ENCODE assay signal across 29 cellular contexts in genomic region chr11:8702598-8702915, GRCh38.
"Had no signal": no experiment of that assay in that cellular context is flagged by ENCODE, and none has a peak within 500 bp of the region (broad histone marks: within the 10 kb centered on the region; RNA-seq: fewer than 3 reads in every experiment).

No MANE protein-coding gene starts in this region.

- ATAC-seq: left lobe of liver; lower lobe of right lung; mucosa of descending colon; right lobe of liver; stimulated activated memory B cell treated with anti-CD40 and anti-IgM and Interleukin-4, amounts not matched to agents 10 μg/mL and 1 μg/mL and 100 μg/mL, for 72 hours; stimulated activated naive CD8-positive, alpha-beta T cell treated with anti-CD3 and anti-CD28 coated beads, Interleukin-15, amount 100 ng/mL, for 72 hours; upper lobe of right lung had no signal

- H3K4me1 ChIP-seq: right lobe of liver, upper lobe of right lung had no signal

- DNase-seq: activated CD4-positive, alpha-beta T cell treated with anti-CD3 and anti-CD28 coated beads for 48 hours; activated CD4-positive, alpha-beta T cell treated with anti-CD3 and anti-CD28 coated beads, Interleukin-2, amount 50 U/mL, for 48 hours; activated CD8-positive, alpha-beta memory T cell treated with anti-CD3 and anti-CD28 coated beads for 24 hours; activated effector memory CD4-positive, alpha-beta T cell treated with anti-CD3 and anti-CD28 coated beads, Interleukin-2, amount 50 U/mL, for 16 hours; activated naive CD4-positive, alpha-beta T cell treated with anti-CD3 and anti-CD28 coated beads for 36 hours; activated naive CD8-positive, alpha-beta T cell treated with anti-CD3 and anti-CD28 coated beads for 36 hours; central memory CD4-positive, alpha-beta T cell; dermis blood vessel endothelial cell; effector CD4-positive, alpha-beta T cell; head of caudate nucleus; hippocampal formation; immature natural killer cell; kidney glomerular epithelial cell; lower lobe of right lung; mesenchymal stem cell; mucosa of descending colon; right lobe of liver; stimulated activated CD4-positive, alpha-beta T cell treated with anti-CD3 and anti-CD28 coated beads, Interleukin-4, amount 100 ng/mL, for 4 hours; stimulated activated CD8-positive, alpha-beta memory T cell treated with anti-CD3 and anti-CD28 coated beads, Interleukin-4, amount 100 ng/mL, for 48 hours; stimulated activated naive CD8-positive, alpha-beta T cell treated with anti-CD3 and anti-CD28 coated beads, Interleukin-15, amount 100 ng/mL, for 72 hours; tibial artery; upper lobe of right lung had no signal

- H3K27me3 ChIP-seq: neutrophil, right lobe of liver, suprapubic skin, tibial artery, upper lobe of right lung had no signal

- H3K4me1 Mint-ChIP-seq: activated naive CD8-positive, alpha-beta T cell treated with anti-CD3 and anti-CD28 coated beads for 36 hours; immature natural killer cell; stimulated activated naive CD8-positive, alpha-beta T cell treated with anti-CD3 and anti-CD28 coated beads, Interleukin-15, amount 100 ng/mL, for 72 hours had no signal

- H3K27me3 Mint-ChIP-seq: activated naive CD8-positive, alpha-beta T cell treated with anti-CD3 and anti-CD28 coated beads for 36 hours; progenitor cell of endocrine pancreas; stimulated activated memory B cell treated with anti-CD40 and anti-IgM and Interleukin-4, amounts not matched to agents 10 μg/mL and 1 μg/mL and 100 μg/mL, for 72 hours; stimulated activated naive CD8-positive, alpha-beta T cell treated with anti-CD3 and anti-CD28 coated beads, Interleukin-15, amount 100 ng/mL, for 72 hours had no signal

- H3K9me3 ChIP-seq: lower lobe of right lung, mucosa of descending colon, neutrophil, right lobe of liver, suprapubic skin, tibial artery, upper lobe of right lung had no signal

- H3K4me3 Mint-ChIP-seq: activated naive CD4-positive, alpha-beta T cell treated with anti-CD3 and anti-CD28 coated beads for 36 hours; activated naive CD8-positive, alpha-beta T cell treated with anti-CD3 and anti-CD28 coated beads for 36 hours; immature natural killer cell; nephron; stimulated activated memory B cell treated with anti-CD40 and anti-IgM and Interleukin-4, amounts not matched to agents 10 μg/mL and 1 μg/mL and 100 μg/mL, for 72 hours; stimulated activated naive CD8-positive, alpha-beta T cell treated with anti-CD3 and anti-CD28 coated beads, Interleukin-15, amount 100 ng/mL, for 72 hours had no signal

- H3K36me3 ChIP-seq: neutrophil had no signal

- H3K9me3 Mint-ChIP-seq: activated naive CD4-positive, alpha-beta T cell treated with anti-CD3 and anti-CD28 coated beads for 36 hours; activated naive CD8-positive, alpha-beta T cell treated with anti-CD3 and anti-CD28 coated beads for 36 hours; immature natural killer cell; nephron; stimulated activated memory B cell treated with anti-CD40 and anti-IgM and Interleukin-4, amounts not matched to agents 10 μg/mL and 1 μg/mL and 100 μg/mL, for 72 hours; stimulated activated naive CD8-positive, alpha-beta T cell treated with anti-CD3 and anti-CD28 coated beads, Interleukin-15, amount 100 ng/mL, for 72 hours had no signal

- H3K27ac ChIP-seq: lower lobe of right lung, neutrophil, right lobe of liver, suprapubic skin, upper lobe of right lung had no signal

- H3K4me3 ChIP-seq: lower lobe of right lung, mucosa of descending colon, right lobe of liver, skin epidermis, suprapubic skin, tibial artery, upper lobe of right lung had no signal

- H3K27ac Mint-ChIP-seq: activated naive CD4-positive, alpha-beta T cell treated with anti-CD3 and anti-CD28 coated beads for 36 hours; activated naive CD8-positive, alpha-beta T cell treated with anti-CD3 and anti-CD28 coated beads for 36 hours; immature natural killer cell; stimulated activated memory B cell treated with anti-CD40 and anti-IgM and Interleukin-4, amounts not matched to agents 10 μg/mL and 1 μg/mL and 100 μg/mL, for 72 hours had no signal
